Comparison of ENCODE assay signal across 24 cellular contexts in genomic region chr6:133688705-133689492, GRCh38.
A peak's percentile ranks its signal among the peaks of the same experiment; 100 is the strongest.
DNase-seq lines count a peak whose midpoint lies in the region; ATAC-seq and TF ChIP-seq lines count a peak whose summit lies in the region.
"Had no signal": no experiment of that assay in that cellular context is flagged by ENCODE, and none has a peak within 500 bp of the region (broad histone marks: within the 10 kb centered on the region; RNA-seq: fewer than 3 reads in every experiment).

No MANE protein-coding gene starts in this region.

- H3K4me3 ChIP-seq in osteoblast (ENCODE audit: insufficient read depth, low read length): no peak overlapping the region
- H3K4me3 ChIP-seq: BLaER1, GM12878 had no signal

- H3K27ac ChIP-seq in osteoblast (ENCODE audit: low read depth, low read length): no peak overlapping the region
- H3K27ac ChIP-seq: BLaER1 had no signal

- H3K36me3 ChIP-seq in osteoblast (ENCODE audit: insufficient read depth, low read length): no peaks in the 10 kb centered on the region
- H3K36me3 ChIP-seq: BE2C, BLaER1 had no signal

- H3K79me2 ChIP-seq in osteoblast (ENCODE audit: insufficient read depth, low read length): no peaks in the 10 kb centered on the region

- TF ChIP-seq CTCF in osteoblast (IDR thresholded peaks at IDR 0.05; ENCODE audit: extremely low read depth, low read depth, low read length): no peak

- no peaks in the 10 kb centered on the region for H3K36me3 Mint-ChIP-seq in T-helper 17 cell (ENCODE audit: low read depth)
- no peaks in the 10 kb centered on the region for H3K36me3 Mint-ChIP-seq in activated T-helper 17 cell treated with anti-CD3 and anti-CD28 coated beads, Interleukin-2, amount 50 U/mL, for 72 hours (ENCODE audit: low read depth)
- H3K36me3 Mint-ChIP-seq: CD14-positive monocyte; CD4-positive, alpha-beta memory T cell; CD4-positive, CD25-positive, alpha-beta regulatory T cell had no signal

- DNase-seq in T-helper 17 cell: no peak
- no peak for DNase-seq in osteoblast (ENCODE audit: insufficient read length, low spot score, missing footprints)
- DNase-seq in NCI-H2107 (lab: John Stamatoyannopoulos, UW): no peak
- DNase-seq in germinal center (ENCODE audit: low spot score): no peak
- no peak for DNase-seq in SIG-M5 treated with dmso at 0.1 percent for 504 hours (lab: John Stamatoyannopoulos, UW; ENCODE audit: unreplicated experiment)
- DNase-seq: 8988T; ACHN; BE2C; C1 segment of cervical spinal cord; CD4-positive, alpha-beta memory T cell; CD4-positive, CD25-positive, alpha-beta regulatory T cell; CD8-positive, alpha-beta memory T cell; COR-L47; DMS 273 treated with DMSO at 0.1 percent for 48 hours; DMS153; DMS53; DMS79; DND-41; EL; GDM1 had no signal

- H3K4me1 Mint-ChIP-seq in T-helper 17 cell: peaks cover 5% of the 10 kb centered on the region
- no peaks in the 10 kb centered on the region for H3K4me1 Mint-ChIP-seq in activated T-helper 17 cell treated with anti-CD3 and anti-CD28 coated beads, Interleukin-2, amount 50 U/mL, for 72 hours
- H3K4me1 Mint-ChIP-seq: CD14-positive monocyte; CD4-positive, CD25-positive, alpha-beta regulatory T cell; CD8-positive, alpha-beta memory T cell had no signal

- H3K4me2 ChIP-seq in osteoblast (ENCODE audit: insufficient read depth, low read length): no peak overlapping the region
- H3K4me2 ChIP-seq: BLaER1 had no signal

- H2AFZ ChIP-seq in osteoblast (ENCODE audit: low read length): peak overlapping the region; percentile 5

- H3K27ac Mint-ChIP-seq in T-helper 17 cell: peak overlapping the region; percentile 35
- no peak overlapping the region for H3K27ac Mint-ChIP-seq in activated T-helper 17 cell treated with anti-CD3 and anti-CD28 coated beads, Interleukin-2, amount 50 U/mL, for 72 hours
- H3K27ac Mint-ChIP-seq: CD14-positive monocyte; CD4-positive, alpha-beta memory T cell; CD4-positive, CD25-positive, alpha-beta regulatory T cell had no signal

- H3K4me1 ChIP-seq in osteoblast (ENCODE audit: insufficient read depth, low read length): no peaks in the 10 kb centered on the region
- H3K4me1 ChIP-seq: BE2C, BLaER1 had no signal

- no peaks in the 10 kb centered on the region for H3K9me3 Mint-ChIP-seq in activated T-helper 17 cell treated with anti-CD3 and anti-CD28 coated beads, Interleukin-2, amount 50 U/mL, for 72 hours

- ATAC-seq in T-helper 17 cell: peak; percentile 69
- peak; percentile 87 for ATAC-seq in activated T-helper 17 cell treated with anti-CD3 and anti-CD28 coated beads, Interleukin-2, amount 50 U/mL, for 72 hours (replicated peaks)
- ATAC-seq: GM12878 had no signal

- no peaks in the 10 kb centered on the region for H3K27me3 Mint-ChIP-seq in T-helper 17 cell
- no peaks in the 10 kb centered on the region for H3K27me3 Mint-ChIP-seq in activated T-helper 17 cell treated with anti-CD3 and anti-CD28 coated beads, Interleukin-2, amount 50 U/mL, for 72 hours
- H3K27me3 Mint-ChIP-seq: CD4-positive, CD25-positive, alpha-beta regulatory T cell had no signal

- H3K4me3 Mint-ChIP-seq in T-helper 17 cell: peak overlapping the region; percentile 13
- H3K4me3 Mint-ChIP-seq in activated T-helper 17 cell treated with anti-CD3 and anti-CD28 coated beads, Interleukin-2, amount 50 U/mL, for 72 hours: peak overlapping the region; percentile 18
- H3K4me3 Mint-ChIP-seq: CD14-positive monocyte; CD4-positive, CD25-positive, alpha-beta regulatory T cell had no signal

- H3K27me3 ChIP-seq in osteoblast (ENCODE audit: insufficient read depth, low read length): no peaks in the 10 kb centered on the region
- H3K27me3 ChIP-seq: BLaER1 had no signal

- no peaks in the 10 kb centered on the region for H4K20me1 ChIP-seq in osteoblast (ENCODE audit: insufficient read depth, low read length)
- H4K20me1 ChIP-seq: BLaER1 had no signal

- H3K9me3 ChIP-seq in T-helper 17 cell (ENCODE audit: control insufficient read depth, low read length, poor library complexity, severe bottlenecking): no peaks in the 10 kb centered on the region
- no peaks in the 10 kb centered on the region for H3K9me3 ChIP-seq in osteoblast (ENCODE audit: low read depth, low read length)
- H3K9me3 ChIP-seq: BE2C had no signal
